ENCODE assay signal across 1 cellular context in the genomic region with DNA sequence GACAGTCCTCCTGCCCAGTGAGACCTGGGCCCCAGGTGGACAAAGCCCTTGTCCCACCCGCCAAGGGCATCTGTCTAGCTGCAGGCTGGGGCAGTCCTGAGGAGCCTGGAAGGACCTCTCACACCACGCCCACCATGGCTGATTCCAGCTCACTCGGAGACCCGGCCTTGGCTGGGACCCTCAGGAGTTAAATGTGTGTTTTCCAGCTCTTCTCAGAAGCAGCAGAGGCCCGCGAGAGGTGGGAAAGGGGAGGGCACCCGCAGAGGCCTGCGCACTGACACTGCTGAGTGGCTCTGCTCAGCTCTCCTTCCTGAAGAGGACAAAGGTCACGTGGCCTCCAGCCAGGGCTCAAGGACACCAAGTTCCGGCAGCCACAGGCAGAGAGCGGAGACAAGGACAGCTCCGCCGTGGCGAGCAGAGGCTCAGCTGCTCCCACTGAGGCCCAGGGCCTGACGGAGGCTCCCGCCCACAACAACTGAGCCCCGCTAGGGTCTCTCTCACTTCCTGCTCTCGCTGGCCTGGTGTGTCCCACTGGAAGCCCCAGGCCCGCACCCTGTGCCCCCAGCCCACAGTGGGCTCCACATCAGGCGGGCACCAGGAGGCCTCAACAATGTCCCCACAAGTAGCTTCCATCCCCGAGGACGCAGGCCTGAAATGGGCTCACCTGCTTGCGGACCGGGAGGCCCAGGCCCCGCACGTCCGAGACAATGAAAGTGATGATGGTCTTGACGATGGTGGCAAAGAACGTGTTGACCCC.
TF ChIP-seq lines count a peak whose summit lies in the region.

No MANE protein-coding gene starts in this region.

TF ChIP-seq in HepG2, 621 proteins besides CTCF, POLR2A, EP300 and RAD21 (continues in another document):
- TF ChIP-seq, protein P1, sequence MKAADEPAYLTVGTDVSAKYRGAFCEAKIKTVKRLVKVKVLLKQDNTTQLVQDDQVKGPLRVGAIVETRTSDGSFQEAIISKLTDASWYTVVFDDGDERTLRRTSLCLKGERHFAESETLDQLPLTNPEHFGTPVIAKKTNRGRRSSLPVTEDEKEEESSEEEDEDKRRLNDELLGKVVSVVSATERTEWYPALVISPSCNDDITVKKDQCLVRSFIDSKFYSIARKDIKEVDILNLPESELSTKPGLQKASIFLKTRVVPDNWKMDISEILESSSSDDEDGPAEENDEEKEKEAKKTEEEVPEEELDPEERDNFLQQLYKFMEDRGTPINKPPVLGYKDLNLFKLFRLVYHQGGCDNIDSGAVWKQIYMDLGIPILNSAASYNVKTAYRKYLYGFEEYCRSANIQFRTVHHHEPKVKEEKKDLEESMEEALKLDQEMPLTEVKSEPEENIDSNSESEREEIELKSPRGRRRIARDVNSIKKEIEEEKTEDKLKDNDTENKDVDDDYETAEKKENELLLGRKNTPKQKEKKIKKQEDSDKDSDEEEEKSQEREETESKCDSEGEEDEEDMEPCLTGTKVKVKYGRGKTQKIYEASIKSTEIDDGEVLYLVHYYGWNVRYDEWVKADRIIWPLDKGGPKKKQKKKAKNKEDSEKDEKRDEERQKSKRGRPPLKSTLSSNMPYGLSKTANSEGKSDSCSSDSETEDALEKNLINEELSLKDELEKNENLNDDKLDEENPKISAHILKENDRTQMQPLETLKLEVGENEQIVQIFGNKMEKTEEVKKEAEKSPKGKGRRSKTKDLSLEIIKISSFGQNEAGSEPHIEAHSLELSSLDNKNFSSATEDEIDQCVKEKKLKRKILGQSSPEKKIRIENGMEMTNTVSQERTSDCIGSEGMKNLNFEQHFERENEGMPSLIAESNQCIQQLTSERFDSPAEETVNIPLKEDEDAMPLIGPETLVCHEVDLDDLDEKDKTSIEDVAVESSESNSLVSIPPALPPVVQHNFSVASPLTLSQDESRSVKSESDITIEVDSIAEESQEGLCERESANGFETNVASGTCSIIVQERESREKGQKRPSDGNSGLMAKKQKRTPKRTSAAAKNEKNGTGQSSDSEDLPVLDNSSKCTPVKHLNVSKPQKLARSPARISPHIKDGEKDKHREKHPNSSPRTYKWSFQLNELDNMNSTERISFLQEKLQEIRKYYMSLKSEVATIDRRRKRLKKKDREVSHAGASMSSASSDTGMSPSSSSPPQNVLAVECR (CRISPR knock-in tag; IDR thresholded peaks at IDR 0.05; ENCODE audit: borderline replicate concordance) = peak; percentile 65; the same call in 1 of the 2 replicates
- TF ChIP-seq, protein P2, sequence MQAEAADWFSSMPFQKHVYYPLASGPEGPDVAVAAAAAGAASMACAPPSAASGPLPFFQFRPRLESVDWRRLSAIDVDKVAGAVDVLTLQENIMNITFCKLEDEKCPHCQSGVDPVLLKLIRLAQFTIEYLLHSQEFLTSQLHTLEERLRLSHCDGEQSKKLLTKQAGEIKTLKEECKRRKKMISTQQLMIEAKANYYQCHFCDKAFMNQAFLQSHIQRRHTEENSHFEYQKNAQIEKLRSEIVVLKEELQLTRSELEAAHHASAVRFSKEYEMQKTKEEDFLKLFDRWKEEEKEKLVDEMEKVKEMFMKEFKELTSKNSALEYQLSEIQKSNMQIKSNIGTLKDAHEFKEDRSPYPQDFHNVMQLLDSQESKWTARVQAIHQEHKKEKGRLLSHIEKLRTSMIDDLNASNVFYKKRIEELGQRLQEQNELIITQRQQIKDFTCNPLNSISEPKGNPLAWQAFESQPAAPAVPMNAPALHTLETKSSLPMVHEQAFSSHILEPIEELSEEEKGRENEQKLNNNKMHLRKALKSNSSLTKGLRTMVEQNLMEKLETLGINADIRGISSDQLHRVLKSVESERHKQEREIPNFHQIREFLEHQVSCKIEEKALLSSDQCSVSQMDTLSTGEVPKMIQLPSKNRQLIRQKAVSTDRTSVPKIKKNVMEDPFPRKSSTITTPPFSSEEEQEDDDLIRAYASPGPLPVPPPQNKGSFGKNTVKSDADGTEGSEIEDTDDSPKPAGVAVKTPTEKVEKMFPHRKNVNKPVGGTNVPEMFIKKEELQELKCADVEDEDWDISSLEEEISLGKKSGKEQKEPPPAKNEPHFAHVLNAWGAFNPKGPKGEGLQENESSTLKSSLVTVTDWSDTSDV (CRISPR knock-in tag; IDR thresholded peaks at IDR 0.05) = no peak
- TF ChIP-seq FOXK2 (IDR thresholded peaks at IDR 0.05) = no peak
- no peak for TF ChIP-seq PAWR (CRISPR knock-in tag; IDR thresholded peaks at IDR 0.05; ENCODE audit: borderline replicate concordance)
- TF ChIP-seq ZNF687 (CRISPR knock-in tag; IDR thresholded peaks at IDR 0.05) = peak; percentile 99
- TF ChIP-seq HOXD1 (CRISPR knock-in tag; IDR thresholded peaks at IDR 0.05) = no peak; the same call in 1 of the 2 replicates
- TF ChIP-seq ELF1 (CRISPR knock-in tag; IDR thresholded peaks at IDR 0.05) = peak; percentile 72
- peak; percentile 75; the same call in 1 of the 2 replicates for TF ChIP-seq ZNF761 (CRISPR knock-in tag; conservative IDR thresholded peaks at IDR 0.05)
- TF ChIP-seq USF2 (IDR thresholded peaks at IDR 0.05; ENCODE audit: low read depth, low read length) = peak; percentile 93
- TF ChIP-seq USF2 (CRISPR knock-in tag; IDR thresholded peaks at IDR 0.05; ENCODE audit: borderline replicate concordance) = peak; percentile 94; the same call in 1 of the 2 replicates
- peak; percentile 73 for TF ChIP-seq HDAC1 (CRISPR knock-in tag; IDR thresholded peaks at IDR 0.05)
- no peak for TF ChIP-seq ZNF282 (IDR thresholded peaks at IDR 0.05; ENCODE audit: partially characterized antibody)
- TF ChIP-seq ZNF451 (CRISPR knock-in tag; IDR thresholded peaks at IDR 0.05) = no peak; the same call in 1 of the 2 replicates
- TF ChIP-seq FOXA1 (IDR thresholded peaks at IDR 0.05) = no peak
- TF ChIP-seq FOXA1 (CRISPR knock-in tag; IDR thresholded peaks at IDR 0.05) = no peak
- no peak for TF ChIP-seq ZNF121 (CRISPR knock-in tag; IDR thresholded peaks at IDR 0.05)
- peak; percentile 83 for TF ChIP-seq ZNF605 (CRISPR knock-in tag; IDR thresholded peaks at IDR 0.05)
- TF ChIP-seq RBM39 (IDR thresholded peaks at IDR 0.05; ENCODE audit: low read depth, low read length, poor library complexity, severe bottlenecking) = peak; percentile 22
- no peak for TF ChIP-seq ZBTB40 (IDR thresholded peaks at IDR 0.05)
- TF ChIP-seq ZBTB40 (CRISPR knock-in tag; IDR thresholded peaks at IDR 0.05) = no peak; the same call in 1 of the 2 replicates
